Comparison of ENCODE assay signal across 15 cellular contexts in genomic region chr2:231862071-231862470, GRCh38.
DNase-seq lines count a peak whose midpoint lies in the region; ATAC-seq, FAIRE-seq and TF ChIP-seq lines count a peak whose summit lies in the region.
"Had no signal": no experiment of that assay in that cellular context is flagged by ENCODE, and none has a peak within 500 bp of the region (broad histone marks: within the 10 kb centered on the region; RNA-seq: fewer than 3 reads in every experiment).

No MANE protein-coding gene starts in this region.

- no peak overlapping the region for H3K14ac ChIP-seq in H1 (ENCODE audit: insufficient read length)

- TF ChIP-seq RAD21 in Ishikawa (IDR thresholded peaks at IDR 0.05; ENCODE audit: low read depth) (no peak), H1 (IDR thresholded peaks at IDR 0.05 in 1 of 2, conservative IDR thresholded peaks at IDR 0.05 in 1 of 2; ENCODE audit: low read depth in 2 of 2, low read length in 2 of 2) (no peak)

- H2AK5ac ChIP-seq in H1 (ENCODE audit: low read depth, low read length): no peak overlapping the region

- POLR2A ChIA-PET in H1 (lab: Charles Lee; ENCODE audit: partially characterized antibody): no interaction called here

- H3K23me2 ChIP-seq in H1 (ENCODE audit: low read depth, low read length): no peaks in the 10 kb centered on the region

- no peak overlapping the region for H3K56ac ChIP-seq in H1 (replicated peaks; ENCODE audit: insufficient read length, low read depth, low read length)

- H2BK15ac ChIP-seq in H1 (ENCODE audit: low read length): 0 out of 2 replicates have a peak overlapping the region, but pooled peaks have one; percentile 61

- no peak overlapping the region for H3K27ac ChIP-seq in H1 (ENCODE audit: low read depth, low read length)

- H4K8ac ChIP-seq in H1 (ENCODE audit: extremely low read depth, insufficient read depth, low read length): no peak overlapping the region

- TF ChIP-seq EP300 in Ishikawa (IDR thresholded peaks at IDR 0.05; ENCODE audit: borderline replicate concordance): no peak
- TF ChIP-seq EP300 in H1 (IDR thresholded peaks at IDR 0.05; ENCODE audit: borderline replicate concordance in 1 of 2, low read depth in 2 of 2, low read length in 2 of 2): no peak

- no peak for TF ChIP-seq CTCF in H1 (IDR thresholded peaks at IDR 0.05; ENCODE audit: control extremely low read depth in 1 of 3, insufficient read depth in 1 of 3, low read depth in 1 of 3, low read length in 3 of 3)

- H2AFZ ChIP-seq in H1 (ENCODE audit: low read length): no peak overlapping the region

- H2BK12ac ChIP-seq in H1 (ENCODE audit: low read depth, low read length): 0 out of 2 replicates have a peak overlapping the region, but pooled peaks have one; percentile 39

- no peaks in the 10 kb centered on the region for H3K79me2 ChIP-seq in H1 (ENCODE audit: control insufficient read depth in 1 of 2, insufficient read depth in 2 of 2, low read length in 2 of 2)

- H3K4me3 ChIP-seq in H1 (ENCODE audit: extremely low read depth in 1 of 4, insufficient read depth in 2 of 4, low read depth in 3 of 4, low read length in 4 of 4): no peak overlapping the region

- no peak overlapping the region for H3K4ac ChIP-seq in H1 (replicated peaks; ENCODE audit: insufficient read length, low read depth, low read length)

- no peak for FAIRE-seq in H1 (lab: Jason Lieb, UNC)
- FAIRE-seq in urothelium cell line (lab: Jason Lieb, UNC): peak; percentile 44
- FAIRE-seq: G401.6, GM12892 had no signal

- H4K5ac ChIP-seq in H1 (ENCODE audit: insufficient read length, low read depth, low read length): no peak overlapping the region

- H3K4me2 ChIP-seq in H1 (ENCODE audit: insufficient read depth in 1 of 2, low read depth in 2 of 2, low read length in 2 of 2): no peak overlapping the region

- no peak overlapping the region for H3K23ac ChIP-seq in H1 (ENCODE audit: insufficient read length)

- H3K27me3 ChIP-seq in H1 (replicated peaks in 1 of 4; ENCODE audit: control insufficient read depth in 3 of 4, extremely low read depth in 1 of 4, insufficient read depth in 3 of 4, low read length in 3 of 4): no peaks in the 10 kb centered on the region

- no peak overlapping the region for H2BK20ac ChIP-seq in H1 (ENCODE audit: low read length)

- H4K91ac ChIP-seq in H1 (replicated peaks; ENCODE audit: insufficient read length, low read length): no peak overlapping the region

- H3K36me3 ChIP-seq in H1 (ENCODE audit: control insufficient read depth in 2 of 4, insufficient read depth in 4 of 4, low read length in 3 of 4): no peaks in the 10 kb centered on the region

- no peak overlapping the region for H3K18ac ChIP-seq in H1 (ENCODE audit: extremely low read depth, low read length)

- H3K79me1 ChIP-seq in H1 (ENCODE audit: low read depth, low read length): no peaks in the 10 kb centered on the region

- no peaks in the 10 kb centered on the region for H3K4me1 ChIP-seq in H1 (replicated peaks in 1 of 4; ENCODE audit: control insufficient read depth in 3 of 4, insufficient read depth in 4 of 4, low read length in 3 of 4)

- H3K9me3 ChIP-seq in H1 (ENCODE audit: insufficient read depth in 2 of 2, low read depth in 1 of 2, low read length in 1 of 2): no peaks in the 10 kb centered on the region

- H2BK5ac ChIP-seq in H1 (ENCODE audit: low read depth, low read length): no peak overlapping the region

- TF ChIP-seq POLR2A in H1 (IDR thresholded peaks at IDR 0.05; ENCODE audit: control extremely low read depth in 1 of 2, low read depth in 2 of 2, low read length in 2 of 2): no peak

- no peak overlapping the region for H3K9ac ChIP-seq in H1 (replicated peaks in 1 of 4; ENCODE audit: extremely low read depth in 1 of 4, low read depth in 3 of 4, low read length in 3 of 4)

- DNase-seq in H1 (ENCODE audit: low read depth in 1 of 2, low spot score in 2 of 2) (no peak), urothelium cell line (ENCODE audit: low spot score) (no peak), HuH-7.5 (ENCODE audit: low spot score) (no peak)
- DNase-seq: C1 segment of cervical spinal cord; Calu3; CD4-positive, alpha-beta memory T cell; COR-L47; DMS53; DMS79 treated with DMSO at 0.1 percent for 48 hours; H9 had no signal

- no peaks in the 10 kb centered on the region for H4K20me1 ChIP-seq in H1 (replicated peaks in 1 of 2; ENCODE audit: control insufficient read depth in 1 of 2, insufficient read depth in 2 of 2, low read length in 2 of 2)

- H2BK120ac ChIP-seq in H1 (replicated peaks; ENCODE audit: low read depth, low read length): no peak overlapping the region

- ATAC-seq in GM18867 (IDR thresholded peaks at IDR 0.05; ENCODE audit: unreplicated experiment) (no peak), GM18511 (IDR thresholded peaks at IDR 0.05; ENCODE audit: unreplicated experiment) (no peak)

- CTCF ChIA-PET in H1 (lab: Charles Lee; ENCODE audit: partially characterized antibody): interaction anchor here (1.0 to 1.5 kb wide), 2 partner anchors 9 to 38 kb away, joined by 3 to 5 read pairs; no protein-coding TSS in a partner anchor

- 94% methylated on average over 6 of the region's 6 CpGs; no CpG with 5 or more reads in 1 of the 2 experiments for WGBS in H1 (ENCODE audit: extremely low coverage in 1 of 2, insufficient coverage in 1 of 2, insufficient read length in 1 of 2, insufficient replicate concordance in 2 of 2, low coverage in 1 of 2, low lambda C conversion rate in 2 of 2, missing lambda C conversion rate in 1 of 2), 2 experiments

TF ChIP-seq in Ishikawa, 13 proteins besides CTCF, POLR2A, EP300 and RAD21:
- no peak for TF ChIP-seq NFIC (IDR thresholded peaks at IDR 0.05)
- no peak for TF ChIP-seq CREB1 (IDR thresholded peaks at IDR 0.05; ENCODE audit: low read depth)
- TF ChIP-seq MAX (IDR thresholded peaks at IDR 0.05): 0 out of 2 replicates have a peak, but pooled peaks have one; percentile 11
- no peak for TF ChIP-seq TEAD4 (IDR thresholded peaks at IDR 0.05)
- TF ChIP-seq REST (IDR thresholded peaks at IDR 0.05; ENCODE audit: low read depth): no peak
- TF ChIP-seq EGR1 (IDR thresholded peaks at IDR 0.05): no peak

TF ChIP-seq in H1, 55 proteins besides CTCF, POLR2A, EP300 and RAD21:
- TF ChIP-seq TBP (IDR thresholded peaks at IDR 0.05; ENCODE audit: low read depth, low read length): no peak
- no peak for TF ChIP-seq BACH1 (IDR thresholded peaks at IDR 0.05; ENCODE audit: low read length)
- no peak for TF ChIP-seq HDAC2 (IDR thresholded peaks at IDR 0.05; ENCODE audit: borderline replicate concordance in 1 of 2, low read depth in 2 of 2, low read length in 2 of 2)
- TF ChIP-seq ATF2 (IDR thresholded peaks at IDR 0.05; ENCODE audit: low read length): no peak
- TF ChIP-seq POLR2AphosphoS5 (IDR thresholded peaks at IDR 0.05; ENCODE audit: low read depth, low read length): no peak
- TF ChIP-seq HDAC6 (IDR thresholded peaks at IDR 0.05; ENCODE audit: low read depth, low read length): no peak
- TF ChIP-seq SP2 (IDR thresholded peaks at IDR 0.05; ENCODE audit: low read length): no peak
- no peak for TF ChIP-seq NRF1 (IDR thresholded peaks at IDR 0.05; ENCODE audit: low read depth, low read length)
- no peak for TF ChIP-seq BCL11A (IDR thresholded peaks at IDR 0.05; ENCODE audit: low read depth in 2 of 2, low read length in 2 of 2)
- TF ChIP-seq E2F6 (IDR thresholded peaks at IDR 0.05): no peak
- TF ChIP-seq YY1 (IDR thresholded peaks at IDR 0.05; ENCODE audit: low read depth, low read length): no peak
TF ChIP-seq in H1: peak in this region for 0.
